Comparison of ENCODE assay signal across 28 cellular contexts in the genomic region with DNA sequence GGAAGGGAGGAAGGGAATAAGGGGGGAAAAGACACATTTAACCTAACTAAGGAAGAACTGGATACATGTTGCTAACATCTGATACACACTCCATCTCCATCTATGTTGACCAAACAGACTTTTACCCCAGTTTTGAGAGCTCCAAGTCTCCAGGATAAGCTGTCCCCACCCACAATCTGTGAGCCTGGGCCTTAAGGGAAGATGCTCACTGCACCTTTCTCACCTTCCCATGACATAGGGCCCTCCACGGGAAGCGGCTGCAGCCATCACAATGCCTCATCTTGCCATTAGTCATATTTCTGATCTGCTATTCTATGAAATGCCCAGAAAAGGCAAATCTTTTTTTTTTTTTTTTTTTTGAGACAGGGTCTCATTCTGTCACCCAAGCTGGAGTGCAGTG.
"Had no signal": no experiment of that assay in that cellular context is flagged by ENCODE, and none has a peak within 500 bp of the region (broad histone marks: within the 10 kb centered on the region; RNA-seq: fewer than 3 reads in every experiment).

No MANE protein-coding gene starts in this region.

- H3K9me3 ChIP-seq: body of pancreas, heart right ventricle, left ventricle myocardium inferior, pancreas, psoas muscle, right atrium auricular region, upper lobe of left lung had no signal

- DNase-seq: activated CD4-positive, alpha-beta T cell treated with anti-CD3 and anti-CD28 coated beads for 4 hours; activated CD4-positive, alpha-beta T cell treated with anti-CD3 and anti-CD28 coated beads, Interleukin-2, amount 50 U/mL, for 4 hours; activated naive CD4-positive, alpha-beta T cell; activated T-cell treated with anti-CD3 and anti-CD28 coated beads for 4 hours; activated T-cell treated with anti-CD3 and anti-CD28 coated beads, Interleukin-2, amount 50 U/mL, for 72 hours; aorta; body of pancreas; effector CD8-positive, alpha-beta T cell; erythroblast; foreskin melanocyte; heart right ventricle; islet precursor cell; left ventricle myocardium inferior; pancreas; psoas muscle; stimulated activated CD4-positive, alpha-beta T cell treated with anti-CD3 and anti-CD28 coated beads, Interleukin-1b, Interleukin-23, amount 100 ng/mL, for 48 hours; stimulated activated CD4-positive, alpha-beta T cell treated with anti-CD3 and anti-CD28 coated beads, Interleukin-4, amount 100 ng/mL, for 4 hours; stimulated activated CD8-positive, alpha-beta memory T cell treated with anti-CD3 and anti-CD28 coated beads, Interleukin-4, amount 100 ng/mL, for 48 hours; stimulated activated naive CD8-positive, alpha-beta T cell treated with anti-CD3 and anti-CD28 coated beads, Interleukin-15, amount 100 ng/mL, for 72 hours; substantia nigra; upper lobe of left lung had no signal

- H3K4me3 ChIP-seq: body of pancreas, heart right ventricle, left ventricle myocardium inferior, lung, pancreas, psoas muscle, right atrium auricular region, smooth muscle cell, upper lobe of left lung had no signal

- H3K27me3 ChIP-seq: body of pancreas, pancreas, right atrium auricular region, upper lobe of left lung had no signal

- H3K27ac ChIP-seq: body of pancreas, heart right ventricle, left ventricle myocardium inferior, pancreas, psoas muscle, right atrium auricular region, upper lobe of left lung, VCaP had no signal

- FAIRE-seq: colon, pancreas, TTC549 had no signal

- H3K4me1 ChIP-seq: body of pancreas, left ventricle myocardium inferior, pancreas, psoas muscle, right atrium auricular region, upper lobe of left lung had no signal

- H3K4me2 ChIP-seq: smooth muscle cell had no signal

- H3K36me3 ChIP-seq: heart right ventricle, left ventricle myocardium inferior, pancreas, right atrium auricular region, upper lobe of left lung had no signal

- ATAC-seq: activated T-cell treated with anti-CD3 and anti-CD28 coated beads, Interleukin-2, amount 50 U/mL, for 72 hours; body of pancreas; heart right ventricle; pancreas; psoas muscle; stimulated activated memory B cell treated with anti-CD40 and anti-IgM and Interleukin-4, amounts not matched to agents 10 μg/mL and 1 μg/mL and 100 μg/mL, for 72 hours; stimulated activated naive CD8-positive, alpha-beta T cell treated with anti-CD3 and anti-CD28 coated beads, Interleukin-15, amount 100 ng/mL, for 72 hours had no signal
